17 cellular contexts compared by ENCODE assay signal in the genomic region with DNA sequence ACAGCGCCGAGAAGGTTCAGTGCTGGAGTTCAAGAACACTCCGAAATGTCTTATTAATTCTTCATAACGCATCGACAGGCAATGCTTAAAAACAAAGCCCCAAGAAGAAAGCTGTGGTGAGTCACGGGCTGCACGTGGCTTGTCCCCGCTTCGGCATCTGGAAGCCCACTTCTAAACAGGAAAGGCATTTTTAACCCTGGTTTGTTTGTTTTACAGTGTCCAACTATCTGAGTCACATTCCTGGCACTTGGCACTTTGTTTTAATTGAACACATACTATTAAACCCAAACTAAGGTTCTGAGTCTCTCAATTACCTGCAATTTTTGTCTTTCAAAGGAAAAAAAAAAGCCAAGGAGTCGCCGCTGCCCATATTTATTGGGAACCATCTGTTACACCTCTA. TPM values are rescaled to one million over a fixed set of nuclear protein-coding genes. Genes with fewer than 3 reads are reported as not detected.
DNase-seq lines count a peak whose midpoint lies in the region; FAIRE-seq and TF ChIP-seq lines count a peak whose summit lies in the region.
"Had no signal": no experiment of that assay in that cellular context is flagged by ENCODE, and none has a peak within 500 bp of the region (broad histone marks: within the 10 kb centered on the region; RNA-seq: fewer than 3 reads in every experiment).

No MANE protein-coding gene starts in this region.

- H4K20me1 ChIP-seq in endothelial cell of umbilical vein (replicated peaks; ENCODE audit: control insufficient read depth, extremely low read depth, insufficient read depth, low read length), result no peaks in the 10 kb centered on the region

- H3K27me3 ChIP-seq in endothelial cell of umbilical vein (ENCODE audit: control insufficient read depth in 2 of 2, insufficient read depth in 2 of 2, low read length in 2 of 2) (no peaks in the 10 kb centered on the region), parathyroid adenoma (ENCODE audit: control insufficient read depth, insufficient read depth, low read length) (no peaks in the 10 kb centered on the region)
- H3K27me3 ChIP-seq: body of pancreas, neural progenitor cell, right atrium auricular region had no signal

- in situ Hi-C loops in GM13976 (cut with MboI; ENCODE audit: low sequenced_read_pairs, unreplicated experiment), result no loop called here

- H3K36me3 ChIP-seq in endothelial cell of umbilical vein (ENCODE audit: control insufficient read depth in 2 of 2, extremely low read depth in 1 of 2, insufficient read depth in 2 of 2, low read length in 2 of 2), result no peaks in the 10 kb centered on the region
- H3K36me3 ChIP-seq in parathyroid adenoma (ENCODE audit: control insufficient read depth, insufficient read depth, low read length), result no peaks in the 10 kb centered on the region
- H3K36me3 ChIP-seq: neural progenitor cell, right atrium auricular region had no signal

- DNase-seq in Daoy (ENCODE audit: low read depth) (peak; percentile 76), HT1080 (ENCODE audit: low read depth) (peak; percentile 31), endothelial cell of umbilical vein (ENCODE audit: low read depth, low spot score) (peak; percentile 59), hippocampal formation (lab: John Stamatoyannopoulos, UW) (no peak), GM13976 (ENCODE audit: low spot score) (no peak)
- no peak for DNase-seq in stimulated activated CD4-positive, alpha-beta T cell treated with anti-CD3 and anti-CD28 coated beads, Interleukin-4, amount 100 ng/mL, for 24 hours
- DNase-seq: activated CD4-positive, CD25-positive, alpha-beta regulatory T cell; activated naive CD4-positive, alpha-beta T cell treated with Interleukin-2 at 50 U/mL for 16 hours; body of pancreas; CD4-positive, alpha-beta memory T cell; dorsolateral prefrontal cortex; foreskin melanocyte; H7 had no signal

- POLR2A ChIA-PET in endothelial cell of umbilical vein (lab: Charles Lee), result no interaction called here

- TF ChIP-seq CTCF in endothelial cell of umbilical vein (IDR thresholded peaks at IDR 0.05; ENCODE audit: extremely low read depth in 1 of 2, insufficient read depth in 1 of 2, low read depth in 1 of 2, low read length in 2 of 2), result no peak
- no peak for TF ChIP-seq CTCF in parathyroid adenoma (IDR thresholded peaks at IDR 0.05)
- no peak for TF ChIP-seq CTCF in GM13976 (IDR thresholded peaks at IDR 0.05; ENCODE audit: borderline replicate concordance, control extremely low read depth, extremely low read depth, insufficient read depth, missing control alignments)

- dilution Hi-C loops in endothelial cell of umbilical vein (cut with MboI; ENCODE audit: extremely low pct_ligation_motif_present, low sequenced_read_pairs), result no loop called here

- FAIRE-seq in endothelial cell of umbilical vein (lab: Jason Lieb, UNC), result peak; percentile 87
- FAIRE-seq: GM12892 had no signal

- intact Hi-C loops in endothelial cell of umbilical vein (cut with micrococcal nuclease), result loop anchor here (1.0 to 5.0 kb wide), 5 partner anchors 50 to 382 kb away; partner anchors contain the start of gene MGMT

- no TSS peak for BruUV-seq in endothelial cell of umbilical vein (replicated peaks; lab: Mats Ljungman, UMichigan)

- peak overlapping the region; percentile 1 for H3K4me2 ChIP-seq in endothelial cell of umbilical vein (ENCODE audit: insufficient read depth, low read length)
- H3K4me2 ChIP-seq in parathyroid adenoma (ENCODE audit: low read length), result no peak overlapping the region
- H3K4me2 ChIP-seq: neural progenitor cell had no signal

- H3K4me3 ChIP-seq in endothelial cell of umbilical vein (replicated peaks in 1 of 3; ENCODE audit: insufficient read depth in 1 of 3, low read depth in 1 of 3, low read length in 3 of 3), result no peak overlapping the region
- no peak overlapping the region for H3K4me3 ChIP-seq in parathyroid adenoma (ENCODE audit: low read depth, low read length)
- H3K4me3 ChIP-seq: body of pancreas, dorsolateral prefrontal cortex, neural progenitor cell, right atrium auricular region had no signal

- H3K9me1 ChIP-seq in endothelial cell of umbilical vein (replicated peaks; ENCODE audit: control insufficient read depth, extremely low read depth, insufficient read depth, low read length), result no peaks in the 10 kb centered on the region

- peaks cover 17% of the 10 kb centered on the region for H3K4me1 ChIP-seq in endothelial cell of umbilical vein (ENCODE audit: control insufficient read depth, extremely low read depth, insufficient read depth, low read length)
- H3K4me1 ChIP-seq in parathyroid adenoma, result no peaks in the 10 kb centered on the region
- H3K4me1 ChIP-seq: body of pancreas, neural progenitor cell, right atrium auricular region had no signal

- TF ChIP-seq POLR2A in endothelial cell of umbilical vein (IDR thresholded peaks at IDR 0.05; ENCODE audit: low read depth, low read length), result no peak

- peak overlapping the region; percentile 62 for H3K27ac ChIP-seq in endothelial cell of umbilical vein (ENCODE audit: insufficient read depth, low read depth, low read length)
- H3K27ac ChIP-seq in parathyroid adenoma, result peak overlapping the region; percentile 30
- H3K27ac ChIP-seq: body of pancreas, dorsolateral prefrontal cortex, neural progenitor cell, right atrium auricular region had no signal

- no peaks in the 10 kb centered on the region for H3K79me2 ChIP-seq in endothelial cell of umbilical vein (ENCODE audit: control insufficient read depth, insufficient read depth, low read length)
- H3K79me2 ChIP-seq in parathyroid adenoma, result no peaks in the 10 kb centered on the region

- H3K9me3 ChIP-seq in endothelial cell of umbilical vein (replicated peaks; ENCODE audit: control insufficient read depth, insufficient read depth, low read length), result no peaks in the 10 kb centered on the region
- no peaks in the 10 kb centered on the region for H3K9me3 ChIP-seq in parathyroid adenoma (ENCODE audit: control insufficient read depth, low read length)
- H3K9me3 ChIP-seq: body of pancreas, right atrium auricular region had no signal

- H2AFZ ChIP-seq in endothelial cell of umbilical vein (ENCODE audit: low read depth, low read length), result no peak overlapping the region
- H2AFZ ChIP-seq in parathyroid adenoma, result no peak overlapping the region
- H2AFZ ChIP-seq: neural progenitor cell had no signal

- CTCF ChIA-PET in endothelial cell of umbilical vein (lab: Charles Lee), result interaction anchor here (0.9 kb wide), 1 partner anchor 10 kb away, joined by 3 read pairs; no protein-coding TSS in a partner anchor

- H3K9ac ChIP-seq in endothelial cell of umbilical vein (replicated peaks; ENCODE audit: extremely low read depth, insufficient read depth, low read length), result peak overlapping the region; percentile 46
- H3K9ac ChIP-seq in parathyroid adenoma, result no peak overlapping the region
- H3K9ac ChIP-seq: neural progenitor cell had no signal

TF ChIP-seq in endothelial cell of umbilical vein, 7 proteins besides CTCF, POLR2A, EP300 and RAD21:
- TF ChIP-seq GATA2 (IDR thresholded peaks at IDR 0.05; ENCODE audit: insufficient read depth, insufficient read length, low read depth, low read length) (no peak), EZH2 (IDR thresholded peaks at IDR 0.05; ENCODE audit: borderline replicate concordance, low read depth, low read length, severe bottlenecking) (no peak), JUN (IDR thresholded peaks at IDR 0.05; ENCODE audit: borderline replicate concordance, insufficient read depth, insufficient read length, low read depth) (peak; percentile 93), MYC (IDR thresholded peaks at IDR 0.05; ENCODE audit: low read depth, low read length) (peak; percentile 62), POLR2AphosphoS5 (IDR thresholded peaks at IDR 0.05; ENCODE audit: insufficient read depth, low read depth, low read length) (no peak)
- TF ChIP-seq, protein P1, sequence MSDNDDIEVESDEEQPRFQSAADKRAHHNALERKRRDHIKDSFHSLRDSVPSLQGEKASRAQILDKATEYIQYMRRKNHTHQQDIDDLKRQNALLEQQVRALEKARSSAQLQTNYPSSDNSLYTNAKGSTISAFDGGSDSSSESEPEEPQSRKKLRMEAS (IDR thresholded peaks at IDR 0.05; ENCODE audit: insufficient read depth, insufficient read length), result peak; percentile 83
TF ChIP-seq in endothelial cell of umbilical vein: peak in this region for 3.

RNA-seq across cellular contexts. Expression of gene MGMT, which starts 49.9 kb away (rescaled TPM):
- total RNA-seq in Daoy (2014; rRNA removed; shearing (Covaris generic)), result 14.9 and 15.6 TPM in 2 replicates
- 0.61 and 0.67 TPM in 2 replicates for total RNA-seq in HT1080 (2014; rRNA removed; shearing (Covaris generic))
- 8.4 and 9.9 TPM in 2 replicates for polyA plus RNA-seq in HT1080 (2015; cell fraction: cytosol; rRNA removed)
- 7.3 and 8.2 TPM in 2 replicates for polyA plus RNA-seq in HT1080 (2015; cell fraction: nucleus; rRNA removed)
- 11.1 and 15.0 TPM in 2 replicates for total RNA-seq in endothelial cell of umbilical vein
- 13.7 and 15.2 TPM in 2 replicates for polyA plus RNA-seq in endothelial cell of umbilical vein
- polyA plus RNA-seq in endothelial cell of umbilical vein (2011; cell fraction: cytosol; rRNA removed), result 10.7 and 13.6 TPM in 2 replicates
- 7.3 and 9.6 TPM in 2 replicates for polyA plus RNA-seq in endothelial cell of umbilical vein (2011; cell fraction: nucleus; rRNA removed)
- polyA plus RNA-seq in endothelial cell of umbilical vein (2012), result 4.3 and 7.7 TPM in 2 replicates
- polyA minus RNA-seq in endothelial cell of umbilical vein, result 7.0 and 7.3 TPM in 2 replicates
- 4.3 TPM for polyA minus RNA-seq in endothelial cell of umbilical vein (2011; cell fraction: cytosol; rRNA and poly(A)+ RNA removed)
- 13.1 and 15.8 TPM in 2 replicates for polyA minus RNA-seq in endothelial cell of umbilical vein (2011; cell fraction: nucleus; rRNA and poly(A)+ RNA removed)

Comparison
In these comparisons a context has a peak if more than half of its experiments do, and no peak if none do; other contexts are left out.
1. DNase-seq: peak in Daoy (single experiment), HT1080 (single experiment) and endothelial cell of umbilical vein (single experiment); none in hippocampal formation (0 of 2), GM13976 (single experiment) and stimulated activated CD4-positive, alpha-beta T cell treated with anti-CD3 and anti-CD28 coated beads, Interleukin-4, amount 100 ng/mL, for 24 hours (single experiment).